In genomic region chr15:93943607-93944006, GRCh38 we compare ENCODE assay signal across 21 cellular contexts.
DNase-seq lines count a peak whose midpoint lies in the region; ATAC-seq and TF ChIP-seq lines count a peak whose summit lies in the region.
"Had no signal": no experiment of that assay in that cellular context is flagged by ENCODE, and none has a peak within 500 bp of the region (broad histone marks: within the 10 kb centered on the region; RNA-seq: fewer than 3 reads in every experiment).

No MANE protein-coding gene starts in this region.

- no peak for TF ChIP-seq POLR2A in tibial nerve (IDR thresholded peaks at IDR 0.05)

- H3K27ac Mint-ChIP-seq in HFFc6, result no peak overlapping the region
- H3K27ac Mint-ChIP-seq: activated CD4-positive, alpha-beta memory T cell treated with anti-CD3 and anti-CD28 coated beads, Interleukin-2, amount 10 ng/mL, durations not matched to agents 7 days and 5 days; mesothelial cell of epicardium; WTC11 had no signal

- H3K36me3 Mint-ChIP-seq in HFFc6 (ENCODE audit: low read depth), result no peaks in the 10 kb centered on the region
- H3K36me3 Mint-ChIP-seq: mesothelial cell of epicardium, WTC11 had no signal

- DNase-seq in NCI-H1092 treated with DMSO at 0.1 percent for 48 hours (lab: John Stamatoyannopoulos, UW) (peak; percentile 27), NCI-H1092 (lab: John Stamatoyannopoulos, UW) (no peak), HFFc6 (peak; percentile 4), tibial nerve (ENCODE audit: low spot score in 2 of 2) (no peak), GM13977 (ENCODE audit: low spot score) (no peak), aorta (no peak)
- DNase-seq: 8988T; activated CD4-positive, alpha-beta memory T cell treated with anti-CD3 and anti-CD28 coated beads, Interleukin-2, amount 10 ng/mL, durations not matched to agents 7 days and 5 days; EL; left cardiac atrium; NCI-H1436; NCI-H82; PC-3; spleen; stimulated activated CD4-positive, alpha-beta T cell treated with anti-CD3 and anti-CD28 coated beads, Interleukin-4, amount 100 ng/mL, for 4 hours had no signal

- H3K27ac ChIP-seq in esophagus (ENCODE audit: low read depth in 2 of 2, low read length in 1 of 2), result peak overlapping the region; percentile 3 to 33
- no peak overlapping the region for H3K27ac ChIP-seq in tibial nerve
- no peak overlapping the region for H3K27ac ChIP-seq in aorta (ENCODE audit: low read depth in 1 of 2, low read length in 2 of 2)
- H3K27ac ChIP-seq: BLaER1 treated with 17β-estradiol and CSF1 and Interleukin-3, amounts not matched to agents 10 nM and 100 nM; spleen had no signal

- no peaks in the 10 kb centered on the region for H3K4me1 Mint-ChIP-seq in HFFc6 (ENCODE audit: low read depth)
- H3K4me1 Mint-ChIP-seq: activated CD4-positive, alpha-beta memory T cell treated with anti-CD3 and anti-CD28 coated beads, Interleukin-2, amount 10 ng/mL, durations not matched to agents 7 days and 5 days had no signal

- no peaks in the 10 kb centered on the region for H3K36me3 ChIP-seq in esophagus (ENCODE audit: control insufficient read depth in 2 of 2, insufficient read depth in 2 of 2, low read length in 1 of 2)
- H3K36me3 ChIP-seq in neuron (ENCODE audit: insufficient read depth, low read length), result no peaks in the 10 kb centered on the region
- H3K36me3 ChIP-seq in tibial nerve, result no peaks in the 10 kb centered on the region
- no peaks in the 10 kb centered on the region for H3K36me3 ChIP-seq in aorta (ENCODE audit: control insufficient read depth in 1 of 2, insufficient read depth in 2 of 2, low read length in 1 of 2)
- H3K36me3 ChIP-seq: BLaER1 treated with 17β-estradiol and CSF1 and Interleukin-3, amounts not matched to agents 10 nM and 100 nM; spleen had no signal

- H3K27me3 ChIP-seq in esophagus (ENCODE audit: control insufficient read depth in 1 of 2, insufficient read depth in 2 of 2, low read length in 2 of 2) (no peaks in the 10 kb centered on the region), neuron (ENCODE audit: insufficient read depth, low read length) (no peaks in the 10 kb centered on the region), tibial nerve (no peaks in the 10 kb centered on the region), aorta (ENCODE audit: control insufficient read depth in 1 of 2, insufficient read depth in 2 of 2, low read length in 1 of 2) (no peaks in the 10 kb centered on the region)
- H3K27me3 ChIP-seq: BLaER1 treated with 17β-estradiol and CSF1 and Interleukin-3, amounts not matched to agents 10 nM and 100 nM; spleen had no signal

- no peak for TF ChIP-seq CTCF in HFFc6 (IDR thresholded peaks at IDR 0.05)
- no peak for TF ChIP-seq CTCF in tibial nerve (IDR thresholded peaks at IDR 0.05)
- no peak for TF ChIP-seq CTCF in GM13977 (IDR thresholded peaks at IDR 0.05; ENCODE audit: extremely low read depth, insufficient read depth, missing control alignments)

- no peaks in the 10 kb centered on the region for H3K9me3 ChIP-seq in esophagus (ENCODE audit: control insufficient read depth in 2 of 2, insufficient read depth in 1 of 2, low read depth in 1 of 2, low read length in 1 of 2)
- no peaks in the 10 kb centered on the region for H3K9me3 ChIP-seq in neuron (ENCODE audit: low read length)
- no peaks in the 10 kb centered on the region for H3K9me3 ChIP-seq in tibial nerve
- H3K9me3 ChIP-seq in aorta (ENCODE audit: control insufficient read depth, low read length), result no peaks in the 10 kb centered on the region
- H3K9me3 ChIP-seq: BLaER1 treated with 17β-estradiol and CSF1 and Interleukin-3, amounts not matched to agents 10 nM and 100 nM; spleen had no signal

- no peak overlapping the region for H2AFZ ChIP-seq in neuron (ENCODE audit: low read depth, low read length)

- in situ Hi-C loops in GM13977 (cut with MboI; ENCODE audit: low pct_unique_long_range_greater_than_20kb, low sequenced_read_pairs, unreplicated experiment), result no loop called here

- no peaks in the 10 kb centered on the region for H3K4me1 ChIP-seq in esophagus (ENCODE audit: control insufficient read depth in 2 of 2, insufficient read depth in 2 of 2, low read length in 1 of 2)
- peaks cover 26% of the 10 kb centered on the region for H3K4me1 ChIP-seq in neuron (ENCODE audit: insufficient read depth, low read length)
- no peaks in the 10 kb centered on the region for H3K4me1 ChIP-seq in tibial nerve
- no peaks in the 10 kb centered on the region for H3K4me1 ChIP-seq in aorta (ENCODE audit: control insufficient read depth in 1 of 2, insufficient read depth in 2 of 2, low read length in 2 of 2)
- H3K4me1 ChIP-seq: spleen had no signal

- no peak overlapping the region for H3K4me3 ChIP-seq in esophagus (ENCODE audit: low read depth in 1 of 2, low read length in 2 of 2)
- peak overlapping the region; percentile 0 for H3K4me3 ChIP-seq in neuron (ENCODE audit: low read length)
- no peak overlapping the region for H3K4me3 ChIP-seq in tibial nerve
- H3K4me3 ChIP-seq in aorta (ENCODE audit: low read length in 2 of 2), result no peak overlapping the region
- H3K4me3 ChIP-seq: BLaER1 treated with 17β-estradiol and CSF1 and Interleukin-3, amounts not matched to agents 10 nM and 100 nM; spleen had no signal

- WGBS in esophagus, 2 donors, result 33 to 40% methylated on average over 4 of the region's 4 CpGs
- 48 to 55% methylated on average over 4 of the region's 4 CpGs for WGBS in tibial nerve, 2 donors
- WGBS in aorta, 2 donors, result 19 to 22% methylated on average over 4 of the region's 4 CpGs

- no peak overlapping the region for H3K4me3 Mint-ChIP-seq in HFFc6
- H3K4me3 Mint-ChIP-seq: activated CD4-positive, alpha-beta memory T cell treated with anti-CD3 and anti-CD28 coated beads, Interleukin-2, amount 10 ng/mL, durations not matched to agents 7 days and 5 days; mesothelial cell of epicardium; nephron; WTC11 had no signal

- ATAC-seq in aorta (ENCODE audit: low FRiP score), result no peak
- ATAC-seq: PC-3, WTC11 had no signal

- intact Hi-C loops in aorta (cut with DNase I), result no loop called here

- no peaks in the 10 kb centered on the region for H3K9me3 Mint-ChIP-seq in HFFc6
- H3K9me3 Mint-ChIP-seq: activated CD4-positive, alpha-beta memory T cell treated with anti-CD3 and anti-CD28 coated beads, Interleukin-2, amount 10 ng/mL, durations not matched to agents 7 days and 5 days; nephron had no signal

- H3K27me3 Mint-ChIP-seq in HFFc6 (ENCODE audit: insufficient read depth), result peaks cover 3% of the 10 kb centered on the region

- TF ChIP-seq EP300 in tibial nerve (IDR thresholded peaks at IDR 0.05), result no peak

Comparison
In these comparisons a context has a peak if more than half of its experiments do, and no peak if none do; other contexts are left out.
1. DNase-seq: peak in NCI-H1092 treated with DMSO at 0.1 percent for 48 hours (single experiment) and HFFc6 (single experiment); none in NCI-H1092 (single experiment), tibial nerve (0 of 2), GM13977 (single experiment) and aorta (0 of 2).
2. H3K27ac ChIP-seq: peak in esophagus (2 of 2); none in tibial nerve (0 of 4) and aorta (0 of 2).